In the genomic region with DNA sequence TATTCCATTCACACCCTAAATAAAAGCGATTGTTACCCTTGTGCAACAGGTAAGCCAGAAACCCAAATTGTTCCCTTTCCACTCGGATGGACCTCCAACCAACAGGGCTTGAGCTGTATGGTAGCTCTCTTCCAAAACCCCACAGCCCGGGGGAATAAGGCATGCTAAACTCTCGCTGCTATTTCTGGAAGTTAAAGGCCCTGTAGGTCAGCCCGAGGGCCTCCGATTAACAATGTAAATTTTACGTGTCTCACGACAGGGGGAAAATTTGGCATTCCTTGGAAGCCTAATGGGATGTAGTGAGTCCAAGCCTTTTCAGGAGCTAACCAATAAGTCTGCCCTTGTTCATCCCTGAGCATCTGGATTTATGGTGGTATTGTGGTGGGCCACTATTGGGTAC, we compare ENCODE assay signal across 29 cellular contexts. TPM values are rescaled to one million over a fixed set of nuclear protein-coding genes. Genes with fewer than 3 reads are reported as not detected.
"Had no signal": no experiment of that assay in that cellular context is flagged by ENCODE, and none has a peak within 500 bp of the region (broad histone marks: within the 10 kb centered on the region; RNA-seq: fewer than 3 reads in every experiment).

No MANE protein-coding gene starts in this region.

- FAIRE-seq: bronchial epithelial cell, TTC549 had no signal

- H3K4me1 ChIP-seq: SJCRH30 had no signal

- H3K27ac Mint-ChIP-seq: activated CD4-positive, alpha-beta T cell treated with anti-CD3 and anti-CD28 coated beads for 36 hours; activated CD4-positive, alpha-beta T cell treated with anti-CD3 and anti-CD28 coated beads, Interleukin-2, amount 10 ng/mL, durations not matched to agents 7 days and 5 days; activated CD8-positive, alpha-beta T cell treated with anti-CD3 and anti-CD28 coated beads, Interleukin-2, amount 10 ng/mL, durations not matched to agents 7 days and 5 days; activated naive CD4-positive, alpha-beta T cell treated with anti-CD3 and anti-CD28 coated beads, Interleukin-2, amount 10 ng/mL, durations not matched to agents 7 days and 5 days; activated naive CD8-positive, alpha-beta T cell; activated naive CD8-positive, alpha-beta T cell treated with anti-CD3 and anti-CD28 coated beads, Interleukin-2, amount 50 U/mL, for 24 hours; brain; T-helper 1 cell treated with Interleukin-12 subunit alpha and Interleukin-12 subunit beta and Interleukin-4 antibody, amounts not matched to agents 30 μg/mL and 1 μg/mL, for 36 hours; T-helper 2 cell treated with Interferon-gamma antibody and Interleukin-4, amounts not matched to agents 5 μg/mL and 100 μg/mL, for 36 hours had no signal

- H3K4me3 ChIP-seq: SJCRH30, SK-N-MC had no signal

- H3K27ac ChIP-seq: SJCRH30, SK-N-MC had no signal

- ATAC-seq: activated CD4-positive, alpha-beta T cell treated with anti-CD3 and anti-CD28 coated beads for 36 hours; activated CD4-positive, CD25-positive, alpha-beta regulatory T cell treated with anti-CD3 and anti-CD28 coated beads, Interleukin-2, amount 50 U/mL, for 24 hours; activated CD8-positive, alpha-beta T cell treated with anti-CD3 and anti-CD28 coated beads, Interleukin-2, amount 10 ng/mL, durations not matched to agents 7 days and 5 days; activated naive CD8-positive, alpha-beta T cell treated with anti-CD3 and anti-CD28 coated beads, Interleukin-2, amount 50 U/mL, for 24 hours; Panc1 had no signal

- H3K4me1 Mint-ChIP-seq: activated CD4-positive, alpha-beta T cell treated with anti-CD3 and anti-CD28 coated beads for 36 hours; activated CD4-positive, alpha-beta T cell treated with anti-CD3 and anti-CD28 coated beads, Interleukin-2, amount 10 ng/mL, durations not matched to agents 7 days and 5 days; activated naive CD4-positive, alpha-beta T cell treated with anti-CD3 and anti-CD28 coated beads, Interleukin-2, amount 10 ng/mL, durations not matched to agents 7 days and 5 days; activated naive CD8-positive, alpha-beta T cell treated with anti-CD3 and anti-CD28 coated beads, Interleukin-2, amount 50 U/mL, for 24 hours; brain had no signal

- DNase-seq: activated CD4-positive, alpha-beta T cell treated with anti-CD3 and anti-CD28 coated beads for 36 hours; activated CD4-positive, alpha-beta T cell treated with anti-CD3 and anti-CD28 coated beads, Interleukin-2, amount 10 ng/mL, durations not matched to agents 7 days and 5 days; activated CD4-positive, alpha-beta T cell treated with anti-CD3 and anti-CD28 coated beads, Interleukin-2, amount 50 U/mL, for 48 hours; activated CD8-positive, alpha-beta memory T cell treated with anti-CD3 and anti-CD28 coated beads, Interleukin-2, amount 50 U/mL, for 4 hours; activated CD8-positive, alpha-beta T cell treated with anti-CD3 and anti-CD28 coated beads, Interleukin-2, amount 10 ng/mL, durations not matched to agents 7 days and 5 days; activated effector memory CD4-positive, alpha-beta T cell treated with Interleukin-2 at 50 U/mL for 16 hours; activated naive CD4-positive, alpha-beta T cell treated with anti-CD3 and anti-CD28 coated beads, Interleukin-2, amount 10 ng/mL, durations not matched to agents 7 days and 5 days; activated naive CD8-positive, alpha-beta T cell treated with anti-CD3 and anti-CD28 coated beads, Interleukin-2, amount 50 U/mL, for 24 hours; activated T-cell treated with anti-CD3 and anti-CD28 coated beads, Interleukin-2, amount 50 U/mL, for 48 hours; anterior cingulate cortex; caudate nucleus; NCI-H1105; NCI-H1417 treated with DMSO at 0.1 percent for 48 hours; NCI-H1930; NCI-H2081 treated with DMSO at 0.1 percent for 48 hours; NCI-H345; NCI-H524 treated with DMSO at 0.1 percent for 48 hours; SHP77; SJCRH30 had no signal

- H3K27me3 ChIP-seq: SJCRH30 had no signal

- H3K4me3 Mint-ChIP-seq: activated CD4-positive, alpha-beta T cell treated with anti-CD3 and anti-CD28 coated beads for 36 hours; activated CD4-positive, alpha-beta T cell treated with anti-CD3 and anti-CD28 coated beads, Interleukin-2, amount 10 ng/mL, durations not matched to agents 7 days and 5 days; activated CD8-positive, alpha-beta T cell treated with anti-CD3 and anti-CD28 coated beads, Interleukin-2, amount 10 ng/mL, durations not matched to agents 7 days and 5 days; activated naive CD4-positive, alpha-beta T cell treated with anti-CD3 and anti-CD28 coated beads, Interleukin-2, amount 10 ng/mL, durations not matched to agents 7 days and 5 days; activated naive CD8-positive, alpha-beta T cell; activated naive CD8-positive, alpha-beta T cell treated with anti-CD3 and anti-CD28 coated beads, Interleukin-2, amount 50 U/mL, for 24 hours; brain; T-helper 1 cell treated with Interleukin-12 subunit alpha and Interleukin-12 subunit beta and Interleukin-4 antibody, amounts not matched to agents 30 μg/mL and 1 μg/mL, for 36 hours; T-helper 2 cell treated with Interferon-gamma antibody and Interleukin-4, amounts not matched to agents 5 μg/mL and 100 μg/mL, for 36 hours had no signal

- H3K27me3 Mint-ChIP-seq: activated CD4-positive, alpha-beta T cell treated with anti-CD3 and anti-CD28 coated beads for 36 hours; activated CD4-positive, alpha-beta T cell treated with anti-CD3 and anti-CD28 coated beads, Interleukin-2, amount 10 ng/mL, durations not matched to agents 7 days and 5 days; activated naive CD4-positive, alpha-beta T cell treated with anti-CD3 and anti-CD28 coated beads, Interleukin-2, amount 10 ng/mL, durations not matched to agents 7 days and 5 days; activated naive CD8-positive, alpha-beta T cell; activated naive CD8-positive, alpha-beta T cell treated with anti-CD3 and anti-CD28 coated beads, Interleukin-2, amount 50 U/mL, for 24 hours; brain had no signal

RNA-seq across cellular contexts. Expression of gene FAXDC2, which starts 34.0 kb away (rescaled TPM):
- total RNA-seq: activated CD4-positive, alpha-beta T cell treated with anti-CD3 and anti-CD28 coated beads, Interleukin-2, amount 10 ng/mL, durations not matched to agents 7 days and 5 days; activated CD8-positive, alpha-beta T cell treated with anti-CD3 and anti-CD28 coated beads, Interleukin-2, amount 10 ng/mL, durations not matched to agents 7 days and 5 days; NCI-H460 had no signal
